ENCODE assay signal across 6 cellular contexts in the genomic region with DNA sequence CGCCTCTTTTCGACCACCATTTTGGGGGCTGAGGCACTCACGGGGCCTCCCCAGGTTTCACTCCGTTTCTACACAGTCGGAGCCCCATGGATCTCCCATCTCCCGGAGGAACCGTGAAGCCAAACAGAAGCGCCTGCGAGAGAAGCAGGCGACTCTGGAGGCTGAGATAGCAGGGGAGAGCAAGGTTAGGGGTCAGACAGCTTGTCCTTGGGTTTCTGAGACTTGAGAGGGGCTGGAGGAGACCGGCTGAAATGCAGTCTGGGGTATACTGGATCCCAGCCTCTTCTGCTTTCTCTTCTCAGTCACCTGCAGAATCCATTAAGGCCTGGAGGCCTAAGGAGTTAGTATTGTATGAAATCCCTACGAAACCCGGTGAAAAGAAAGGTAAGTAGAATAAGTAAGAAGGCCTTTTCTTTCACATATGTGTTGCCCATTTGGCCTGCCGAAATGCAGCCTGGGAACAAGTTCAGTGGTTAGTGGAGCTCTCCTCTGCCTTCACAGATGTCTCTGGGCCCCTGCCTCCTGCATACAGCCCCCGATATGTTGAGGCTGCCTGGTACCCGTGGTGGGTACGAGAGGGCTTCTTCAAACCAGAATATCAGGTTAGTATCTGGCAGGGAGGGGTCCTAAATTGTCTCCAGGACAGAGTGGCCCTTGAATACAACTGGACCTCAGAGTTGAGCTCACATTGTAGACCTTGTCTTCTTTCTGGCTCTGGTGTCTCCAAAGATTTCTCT.
DNase-seq lines count a peak whose midpoint lies in the region; ATAC-seq and TF ChIP-seq lines count a peak whose summit lies in the region.

No MANE protein-coding gene starts in this region.

- ATAC-seq in GM21447 (IDR thresholded peaks at IDR 0.05; ENCODE audit: unreplicated experiment) (no peak), GM18517 (IDR thresholded peaks at IDR 0.05; ENCODE audit: unreplicated experiment) (no peak)

- H3K36me3 ChIP-seq in subcutaneous abdominal adipose tissue (ENCODE audit: control insufficient read depth in 5 of 5, insufficient read depth in 5 of 5, low read length in 5 of 5) = peaks cover 0 to 59% (median 50%) of the 10 kb centered on the region in 5 donors

- H3K9ac ChIP-seq in subcutaneous abdominal adipose tissue (ENCODE audit: low read length in 5 of 5) = peak overlapping the region; percentile 50 to 95 (median 76)

- no peaks in the 10 kb centered on the region for H3K27me3 ChIP-seq in subcutaneous abdominal adipose tissue (ENCODE audit: control insufficient read depth in 5 of 5, insufficient read depth in 4 of 5, low read length in 5 of 5)

- H3K36me3 Mint-ChIP-seq in activated naive CD4-positive, alpha-beta T cell treated with anti-CD3 and anti-CD28 coated beads, Interleukin-2, amount 10 ng/mL, durations not matched to agents 7 days and 5 days = peaks cover 29% of the 10 kb centered on the region

- CTCF ChIA-PET in activated naive CD4-positive, alpha-beta T cell treated with anti-CD3 and anti-CD28 coated beads, Interleukin-2, amount 10 ng/mL, durations not matched to agents 7 days and 5 days (lab: Charles Lee) = interaction anchor here (0.8 to 11.3 kb wide), 21 partner anchors 9 to 213 kb away, joined by 3 to 202 read pairs (median 4); partner anchors contain the start of gene MUCL3

- H3K4me3 ChIP-seq in foreskin fibroblast (ENCODE audit: low read depth in 1 of 2, low read length in 2 of 2) (peak overlapping the region; percentile 56 to 64), subcutaneous abdominal adipose tissue (ENCODE audit: low read depth in 1 of 5, low read length in 5 of 5) (peak overlapping the region; percentile 69 to 83 (median 69))

- peak; percentile 30 for DNase-seq in activated naive CD4-positive, alpha-beta T cell treated with anti-CD3 and anti-CD28 coated beads, Interleukin-2, amount 10 ng/mL, durations not matched to agents 7 days and 5 days
- DNase-seq in activated naive CD4-positive, alpha-beta T cell (lab: John Stamatoyannopoulos, UW) = no peak
- peak in 1 of 2 donors; percentile 20 for DNase-seq in foreskin fibroblast

- peak overlapping the region; percentile 88 for H3K4me3 Mint-ChIP-seq in activated naive CD4-positive, alpha-beta T cell treated with anti-CD3 and anti-CD28 coated beads, Interleukin-2, amount 10 ng/mL, durations not matched to agents 7 days and 5 days

- H3K9me3 Mint-ChIP-seq in activated naive CD4-positive, alpha-beta T cell treated with anti-CD3 and anti-CD28 coated beads, Interleukin-2, amount 10 ng/mL, durations not matched to agents 7 days and 5 days = no peaks in the 10 kb centered on the region

- H3K4me1 Mint-ChIP-seq in activated naive CD4-positive, alpha-beta T cell treated with anti-CD3 and anti-CD28 coated beads, Interleukin-2, amount 10 ng/mL, durations not matched to agents 7 days and 5 days = peaks cover 26% of the 10 kb centered on the region

- H3K9me3 ChIP-seq in subcutaneous abdominal adipose tissue (ENCODE audit: control insufficient read depth in 5 of 5, low read length in 5 of 5) = no peaks in the 10 kb centered on the region

- peak overlapping the region; percentile 89 for H3K27ac ChIP-seq in subcutaneous abdominal adipose tissue (ENCODE audit: low read depth, low read length)

- TF ChIP-seq CTCF in foreskin fibroblast (IDR thresholded peaks at IDR 0.05; ENCODE audit: low read depth, low read length) = no peak

- no peaks in the 10 kb centered on the region for H3K27me3 Mint-ChIP-seq in activated naive CD4-positive, alpha-beta T cell treated with anti-CD3 and anti-CD28 coated beads, Interleukin-2, amount 10 ng/mL, durations not matched to agents 7 days and 5 days

- peaks cover 2 to 26% (median 24%) of the 10 kb centered on the region in 5 donors for H3K4me1 ChIP-seq in subcutaneous abdominal adipose tissue (ENCODE audit: control insufficient read depth in 5 of 5, insufficient read depth in 5 of 5, low read length in 5 of 5)

- peak overlapping the region; percentile 90 for H3K27ac Mint-ChIP-seq in activated naive CD4-positive, alpha-beta T cell treated with anti-CD3 and anti-CD28 coated beads, Interleukin-2, amount 10 ng/mL, durations not matched to agents 7 days and 5 days
